ENCODE assay signal across 14 cellular contexts in the genomic region with DNA sequence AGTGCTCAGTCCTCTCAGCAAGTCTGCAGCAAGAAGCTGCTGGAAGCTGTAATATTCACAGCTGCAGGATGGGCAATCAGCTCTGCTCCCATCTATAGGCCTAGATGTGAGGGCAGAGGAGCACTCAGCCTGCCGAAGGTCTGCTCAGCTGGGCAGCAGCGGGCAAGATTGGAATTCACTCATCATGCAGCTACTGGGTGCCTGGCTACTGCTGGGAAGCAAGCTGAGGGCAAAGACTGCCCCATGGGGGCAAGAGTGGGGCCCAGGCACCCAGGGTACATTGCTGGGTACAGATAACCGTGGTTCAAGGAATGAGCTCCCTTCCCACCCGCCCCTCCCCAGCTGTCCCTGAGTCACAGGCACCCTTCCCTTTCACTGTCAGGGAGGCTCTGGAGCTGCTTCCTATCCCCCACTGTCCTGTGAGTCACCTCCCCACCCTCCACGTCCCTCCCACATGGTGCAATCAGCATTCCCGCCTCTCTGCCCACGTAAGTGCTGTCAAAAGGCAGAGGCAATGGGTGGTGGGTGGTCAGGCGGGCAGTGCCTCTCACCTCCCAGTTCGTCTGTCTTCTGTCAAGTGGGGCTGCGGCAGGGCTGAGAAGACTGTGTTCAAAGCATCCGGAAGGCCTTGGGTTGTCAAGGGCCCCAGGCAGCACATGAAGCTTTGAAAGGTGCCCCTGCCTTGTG.
DNase-seq lines count a peak whose midpoint lies in the region; ATAC-seq, FAIRE-seq and TF ChIP-seq lines count a peak whose summit lies in the region.
"Had no signal": no experiment of that assay in that cellular context is flagged by ENCODE, and none has a peak within 500 bp of the region (broad histone marks: within the 10 kb centered on the region; RNA-seq: fewer than 3 reads in every experiment).

No MANE protein-coding gene starts in this region.

- H3K4me1 ChIP-seq in astrocyte (ENCODE audit: insufficient read depth, low read length) = peaks cover 7% of the 10 kb centered on the region
- no peaks in the 10 kb centered on the region for H3K4me1 ChIP-seq in CD8-positive, alpha-beta memory T cell (ENCODE audit: insufficient read depth, low read length)

- no peak overlapping the region for H3K27ac ChIP-seq in astrocyte (ENCODE audit: low read depth, low read length)
- H3K27ac ChIP-seq in CD8-positive, alpha-beta memory T cell (ENCODE audit: low read depth, low read length) = no peak overlapping the region

- H3K4me3 Mint-ChIP-seq in astrocyte (ENCODE audit: unreplicated experiment) = no peak overlapping the region
- no peak overlapping the region for H3K4me3 Mint-ChIP-seq in CD8-positive, alpha-beta memory T cell
- H3K4me3 Mint-ChIP-seq in activated CD4-positive, alpha-beta T cell treated with anti-CD3 and anti-CD28 coated beads, Interleukin-2, amount 10 ng/mL, durations not matched to agents 7 days and 5 days = no peak overlapping the region
- H3K4me3 Mint-ChIP-seq: activated T-cell treated with anti-CD3 and anti-CD28 coated beads, Interleukin-2, amount 50 U/mL, for 72 hours; naive thymus-derived CD8-positive, alpha-beta T cell; stimulated activated naive CD8-positive, alpha-beta T cell treated with anti-CD3 and anti-CD28 coated beads, Interleukin-15, amount 100 ng/mL, for 72 hours had no signal

- DNase-seq in AG08396 (ENCODE audit: low spot score) = peak; percentile 67
- peak; percentile 51 for DNase-seq in HS-27A (ENCODE audit: low read depth)
- DNase-seq in astrocyte (ENCODE audit: low read depth) = peak; percentile 83
- DNase-seq in iris pigment epithelial cell (ENCODE audit: low read depth) = peak; percentile 80
- no peak for DNase-seq in GM13976 (ENCODE audit: low spot score)
- no peak for DNase-seq in CD8-positive, alpha-beta memory T cell
- DNase-seq in activated CD4-positive, alpha-beta T cell treated with anti-CD3 and anti-CD28 coated beads, Interleukin-2, amount 10 ng/mL, durations not matched to agents 7 days and 5 days = no peak
- DNase-seq: activated T-cell treated with anti-CD3 and anti-CD28 coated beads, Interleukin-2, amount 50 U/mL, for 72 hours; COR-L47; naive thymus-derived CD8-positive, alpha-beta T cell; NCI-H1092 treated with DMSO at 0.1 percent for 48 hours; stimulated activated naive CD8-positive, alpha-beta T cell treated with anti-CD3 and anti-CD28 coated beads, Interleukin-15, amount 100 ng/mL, for 72 hours had no signal

- CTCF ChIA-PET in CD8-positive, alpha-beta memory T cell (lab: Charles Lee) = no interaction called here
- CTCF ChIA-PET in activated CD4-positive, alpha-beta T cell treated with anti-CD3 and anti-CD28 coated beads, Interleukin-2, amount 10 ng/mL, durations not matched to agents 7 days and 5 days (lab: Charles Lee) = no interaction called here

- POLR2A ChIA-PET in CD8-positive, alpha-beta memory T cell (lab: Charles Lee) = no interaction called here
- POLR2A ChIA-PET in activated CD4-positive, alpha-beta T cell treated with anti-CD3 and anti-CD28 coated beads, Interleukin-2, amount 10 ng/mL, durations not matched to agents 7 days and 5 days (lab: Charles Lee) = no interaction called here

- H3K27me3 ChIP-seq in astrocyte (ENCODE audit: insufficient read depth, low read length) = no peaks in the 10 kb centered on the region
- no peaks in the 10 kb centered on the region for H3K27me3 ChIP-seq in CD8-positive, alpha-beta memory T cell (ENCODE audit: insufficient read depth, low read length, poor library complexity, severe bottlenecking)

- peaks cover 18% of the 10 kb centered on the region for H3K27me3 Mint-ChIP-seq in astrocyte (ENCODE audit: low read depth, unreplicated experiment)
- H3K27me3 Mint-ChIP-seq in CD8-positive, alpha-beta memory T cell = peaks cover 1 to 3% of the 10 kb centered on the region in 2 donors
- no peaks in the 10 kb centered on the region for H3K27me3 Mint-ChIP-seq in activated CD4-positive, alpha-beta T cell treated with anti-CD3 and anti-CD28 coated beads, Interleukin-2, amount 10 ng/mL, durations not matched to agents 7 days and 5 days
- H3K27me3 Mint-ChIP-seq: stimulated activated naive CD8-positive, alpha-beta T cell treated with anti-CD3 and anti-CD28 coated beads, Interleukin-15, amount 100 ng/mL, for 72 hours had no signal

- H3K27ac Mint-ChIP-seq in astrocyte (ENCODE audit: unreplicated experiment) = no peak overlapping the region
- no peak overlapping the region for H3K27ac Mint-ChIP-seq in CD8-positive, alpha-beta memory T cell
- no peak overlapping the region for H3K27ac Mint-ChIP-seq in activated CD4-positive, alpha-beta T cell treated with anti-CD3 and anti-CD28 coated beads, Interleukin-2, amount 10 ng/mL, durations not matched to agents 7 days and 5 days
- H3K27ac Mint-ChIP-seq: activated T-cell treated with anti-CD3 and anti-CD28 coated beads, Interleukin-2, amount 50 U/mL, for 72 hours; naive thymus-derived CD8-positive, alpha-beta T cell; stimulated activated naive CD8-positive, alpha-beta T cell treated with anti-CD3 and anti-CD28 coated beads, Interleukin-15, amount 100 ng/mL, for 72 hours had no signal

- no peak for ATAC-seq in HG03442 (IDR thresholded peaks at IDR 0.05; ENCODE audit: unreplicated experiment)
- ATAC-seq: activated T-cell treated with anti-CD3 and anti-CD28 coated beads, Interleukin-2, amount 50 U/mL, for 72 hours; naive thymus-derived CD8-positive, alpha-beta T cell; stimulated activated naive CD8-positive, alpha-beta T cell treated with anti-CD3 and anti-CD28 coated beads, Interleukin-15, amount 100 ng/mL, for 72 hours had no signal

- H3K4me3 ChIP-seq in astrocyte (ENCODE audit: insufficient read depth, low read depth, low read length) = no peak overlapping the region
- H3K4me3 ChIP-seq in CD8-positive, alpha-beta memory T cell (ENCODE audit: low read length) = no peak overlapping the region

- in situ Hi-C loops in GM13976 (cut with MboI; ENCODE audit: low sequenced_read_pairs, unreplicated experiment) = no loop called here

- H3K36me3 ChIP-seq in astrocyte (ENCODE audit: insufficient read depth, low read length) = no peaks in the 10 kb centered on the region
- no peaks in the 10 kb centered on the region for H3K36me3 ChIP-seq in CD8-positive, alpha-beta memory T cell (ENCODE audit: insufficient read depth, low read length)

- H4K20me1 ChIP-seq in astrocyte (ENCODE audit: insufficient read depth, low read length) = no peaks in the 10 kb centered on the region

- no peak for FAIRE-seq in astrocyte (lab: Jason Lieb, UNC)
- FAIRE-seq: TTC549 had no signal

- H2AFZ ChIP-seq in astrocyte (ENCODE audit: low read depth, low read length) = peak overlapping the region; percentile 50

- H3K4me1 Mint-ChIP-seq in astrocyte (ENCODE audit: low read depth, unreplicated experiment) = peaks cover 12% of the 10 kb centered on the region
- H3K4me1 Mint-ChIP-seq in CD8-positive, alpha-beta memory T cell = no peaks in the 10 kb centered on the region
- H3K4me1 Mint-ChIP-seq in activated CD4-positive, alpha-beta T cell treated with anti-CD3 and anti-CD28 coated beads, Interleukin-2, amount 10 ng/mL, durations not matched to agents 7 days and 5 days = no peaks in the 10 kb centered on the region
- H3K4me1 Mint-ChIP-seq: naive thymus-derived CD8-positive, alpha-beta T cell; stimulated activated naive CD8-positive, alpha-beta T cell treated with anti-CD3 and anti-CD28 coated beads, Interleukin-15, amount 100 ng/mL, for 72 hours had no signal

- H3K9me3 ChIP-seq in astrocyte (ENCODE audit: insufficient read depth, low read depth, low read length) = no peaks in the 10 kb centered on the region
- no peaks in the 10 kb centered on the region for H3K9me3 ChIP-seq in CD8-positive, alpha-beta memory T cell (ENCODE audit: low read length)

- no peak overlapping the region for H3K4me2 ChIP-seq in astrocyte (ENCODE audit: low read length)

- TF ChIP-seq CTCF in astrocyte (IDR thresholded peaks at IDR 0.05; ENCODE audit: insufficient read depth, low read depth, low read length) (no peak), GM13976 (IDR thresholded peaks at IDR 0.05; ENCODE audit: borderline replicate concordance, control extremely low read depth, extremely low read depth, insufficient read depth, missing control alignments) (no peak)

- H3K79me2 ChIP-seq in astrocyte (ENCODE audit: insufficient read depth, low read length) = no peaks in the 10 kb centered on the region

- no peaks in the 10 kb centered on the region for H3K36me3 Mint-ChIP-seq in astrocyte (ENCODE audit: low read depth, unreplicated experiment)
- no peaks in the 10 kb centered on the region for H3K36me3 Mint-ChIP-seq in CD8-positive, alpha-beta memory T cell
- no peaks in the 10 kb centered on the region for H3K36me3 Mint-ChIP-seq in activated CD4-positive, alpha-beta T cell treated with anti-CD3 and anti-CD28 coated beads, Interleukin-2, amount 10 ng/mL, durations not matched to agents 7 days and 5 days (ENCODE audit: low read depth)
- H3K36me3 Mint-ChIP-seq: naive thymus-derived CD8-positive, alpha-beta T cell had no signal

- no peak overlapping the region for H3K9ac ChIP-seq in astrocyte (ENCODE audit: low read length)

- no peaks in the 10 kb centered on the region for H3K9me3 Mint-ChIP-seq in astrocyte (ENCODE audit: unreplicated experiment)
- no peaks in the 10 kb centered on the region for H3K9me3 Mint-ChIP-seq in CD8-positive, alpha-beta memory T cell
- no peaks in the 10 kb centered on the region for H3K9me3 Mint-ChIP-seq in activated CD4-positive, alpha-beta T cell treated with anti-CD3 and anti-CD28 coated beads, Interleukin-2, amount 10 ng/mL, durations not matched to agents 7 days and 5 days
- H3K9me3 Mint-ChIP-seq: activated T-cell treated with anti-CD3 and anti-CD28 coated beads, Interleukin-2, amount 50 U/mL, for 72 hours; naive thymus-derived CD8-positive, alpha-beta T cell; stimulated activated naive CD8-positive, alpha-beta T cell treated with anti-CD3 and anti-CD28 coated beads, Interleukin-15, amount 100 ng/mL, for 72 hours had no signal

Comparison
In these comparisons a context has a peak if more than half of its experiments do, and no peak if none do; other contexts are left out.
1. DNase-seq: peak in AG08396 (single experiment), HS-27A (single experiment), astrocyte (single experiment) and iris pigment epithelial cell (single experiment); none in GM13976 (single experiment), CD8-positive, alpha-beta memory T cell (0 of 5) and activated CD4-positive, alpha-beta T cell treated with anti-CD3 and anti-CD28 coated beads, Interleukin-2, amount 10 ng/mL, durations not matched to agents 7 days and 5 days (single experiment).